ENCODE assay signal across 1 cellular context in the genomic region with DNA sequence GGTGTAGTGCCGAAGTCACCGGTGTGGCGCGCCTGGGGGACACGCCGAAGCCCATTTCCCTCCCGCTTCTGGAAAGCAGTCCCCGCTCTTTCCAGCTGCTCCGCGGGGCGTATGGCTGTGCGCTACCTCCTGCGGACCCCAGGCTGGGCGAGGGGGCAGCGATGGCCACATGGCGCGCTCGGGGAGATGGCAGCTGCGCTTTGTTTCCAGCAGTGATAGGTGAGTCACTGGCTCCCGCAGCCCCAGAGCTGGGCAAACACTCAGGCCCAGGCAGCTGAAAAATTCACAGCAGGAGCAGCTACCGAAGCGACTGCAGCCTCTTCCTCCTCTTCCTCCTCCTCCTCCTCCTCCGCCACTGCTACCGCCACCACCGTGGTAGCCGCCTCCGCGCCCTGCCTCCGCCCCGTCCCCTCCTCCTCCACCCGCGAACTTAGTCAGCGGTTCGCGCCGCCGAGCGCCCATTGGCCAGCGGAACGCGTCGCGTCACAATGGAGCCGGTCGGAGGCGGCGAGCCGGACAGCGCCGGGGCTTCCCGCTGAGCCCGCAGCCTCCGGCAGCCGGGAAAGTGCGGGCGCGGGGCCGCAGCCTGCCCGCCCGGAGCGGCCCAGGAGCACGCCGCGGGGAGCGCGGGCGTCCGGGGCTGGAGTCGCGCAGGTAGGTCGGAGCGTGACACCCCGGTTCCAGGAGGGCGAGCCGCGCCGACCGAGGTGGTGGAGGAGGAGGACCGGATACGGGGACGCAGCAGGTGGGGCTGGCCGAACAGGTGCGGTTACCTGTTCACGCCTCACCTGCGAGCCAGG.
TF ChIP-seq lines count a peak whose summit lies in the region.

A gene (plus strand): TSS at position 461 of the 800 bp plus-strand sequence. CDS start 57,822 bp downstream, outside the sequence.

TF ChIP-seq in K562, 482 proteins besides CTCF, POLR2A, EP300 and RAD21 (continued from another document and continues in another):
- TF ChIP-seq TAF1 (IDR thresholded peaks at IDR 0.05; ENCODE audit: control insufficient read depth, extremely low read depth, insufficient read depth, low read length, severe bottlenecking) (peak; percentile 83), GTF2A2 (tag; IDR thresholded peaks at IDR 0.05) (no peak), POLR2AphosphoS2 (IDR thresholded peaks at IDR 0.05; ENCODE audit: low read length) (no peak; the same call in 1 of the 2 replicates), NCOA1 (IDR thresholded peaks at IDR 0.05; ENCODE audit: low read depth) (0 out of 2 replicates have a peak, but pooled peaks have one; percentile 45), ZBTB1 (CRISPR knock-in tag; IDR thresholded peaks at IDR 0.05; ENCODE audit: borderline replicate concordance, low read depth) (peak; percentile 72), NONO (IDR thresholded peaks at IDR 0.05; ENCODE audit: low read depth in 2 of 2, low read length in 1 of 2) (peak; percentile 65 to 79; a peak in 2 of 4 replicates), ZNF695 (CRISPR knock-in tag; IDR thresholded peaks at IDR 0.05) (no peak), HNRNPUL1 (IDR thresholded peaks at IDR 0.05; ENCODE audit: low read length) (no peak), TAF15 (IDR thresholded peaks at IDR 0.05; ENCODE audit: low read depth, low read length) (no peak), NFE2 (IDR thresholded peaks at IDR 0.05; ENCODE audit: low read depth) (peak; percentile 36), DMBX1 (CRISPR knock-in tag; IDR thresholded peaks at IDR 0.05; ENCODE audit: borderline replicate concordance) (peak; percentile 82), JUN (IDR thresholded peaks at IDR 0.05; ENCODE audit: borderline replicate concordance, low read depth, low read length) (0 out of 2 replicates have a peak, but pooled peaks have one; percentile 49), JUN (CRISPR knock-in tag; IDR thresholded peaks at IDR 0.05; ENCODE audit: borderline replicate concordance) (peak; percentile 98), ESRRA (IDR thresholded peaks at IDR 0.05; ENCODE audit: borderline replicate concordance, low read depth) (no peak), KAT7 (CRISPR knock-in tag; IDR thresholded peaks at IDR 0.05; ENCODE audit: borderline replicate concordance) (peak; percentile 98), RNF2 (IDR thresholded peaks at IDR 0.05) (peak; percentile 73; the same call in 1 of the 2 replicates), ELF2 (CRISPR knock-in tag; IDR thresholded peaks at IDR 0.05) (no peak), SMARCA4 (IDR thresholded peaks at IDR 0.05) (0 out of 2 replicates have a peak, but pooled peaks have one; percentile 15), CC2D1A (IDR thresholded peaks at IDR 0.05) (peak; percentile 16; the same call in 1 of the 2 replicates), SMARCC2 (IDR thresholded peaks at IDR 0.05; ENCODE audit: low read depth) (no peak), ZNF77 (CRISPR knock-in tag; IDR thresholded peaks at IDR 0.05) (no peak), CHD4 (IDR thresholded peaks at IDR 0.05; ENCODE audit: insufficient read depth, insufficient replicate concordance, low read depth, low read length, poor library complexity, severe bottlenecking) (no peak), FOS (IDR thresholded peaks at IDR 0.05; ENCODE audit: extremely low read depth, insufficient read length) (peak; percentile 38), ZNF79 (CRISPR knock-in tag; IDR thresholded peaks at IDR 0.05; ENCODE audit: low read depth) (no peak), PYGO2 (tag; IDR thresholded peaks at IDR 0.05) (no peak), RFX7 (CRISPR knock-in tag; IDR thresholded peaks at IDR 0.05) (no peak), ZNF324 (CRISPR knock-in tag; IDR thresholded peaks at IDR 0.05) (0 out of 2 replicates have a peak, but pooled peaks have one; percentile 46), PCBP2 (IDR thresholded peaks at IDR 0.05; ENCODE audit: low read depth, low read length, poor library complexity, severe bottlenecking) (no peak), MEF2A (IDR thresholded peaks at IDR 0.05; ENCODE audit: control insufficient read depth, low read depth, low read length) (no peak)
- TF ChIP-seq, protein P1, sequence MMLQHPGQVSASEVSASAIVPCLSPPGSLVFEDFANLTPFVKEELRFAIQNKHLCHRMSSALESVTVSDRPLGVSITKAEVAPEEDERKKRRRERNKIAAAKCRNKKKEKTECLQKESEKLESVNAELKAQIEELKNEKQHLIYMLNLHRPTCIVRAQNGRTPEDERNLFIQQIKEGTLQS (IDR thresholded peaks at IDR 0.05), result peak; percentile 58
- TF ChIP-seq, protein P1 (CRISPR knock-in tag; conservative IDR thresholded peaks at IDR 0.05), result 0 out of 2 replicates have a peak, but pooled peaks have one; percentile 71
- TF ChIP-seq, protein P2, sequence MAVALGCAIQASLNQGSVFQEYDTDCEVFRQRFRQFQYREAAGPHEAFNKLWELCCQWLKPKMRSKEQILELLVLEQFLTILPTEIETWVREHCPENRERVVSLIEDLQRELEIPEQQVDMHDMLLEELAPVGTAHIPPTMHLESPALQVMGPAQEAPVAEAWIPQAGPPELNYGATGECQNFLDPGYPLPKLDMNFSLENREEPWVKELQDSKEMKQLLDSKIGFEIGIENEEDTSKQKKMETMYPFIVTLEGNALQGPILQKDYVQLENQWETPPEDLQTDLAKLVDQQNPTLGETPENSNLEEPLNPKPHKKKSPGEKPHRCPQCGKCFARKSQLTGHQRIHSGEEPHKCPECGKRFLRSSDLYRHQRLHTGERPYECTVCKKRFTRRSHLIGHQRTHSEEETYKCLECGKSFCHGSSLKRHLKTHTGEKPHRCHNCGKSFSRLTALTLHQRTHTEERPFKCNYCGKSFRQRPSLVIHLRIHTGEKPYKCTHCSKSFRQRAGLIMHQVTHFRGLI (CRISPR knock-in tag; IDR thresholded peaks at IDR 0.05), result no peak
- TF ChIP-seq, protein P3, sequence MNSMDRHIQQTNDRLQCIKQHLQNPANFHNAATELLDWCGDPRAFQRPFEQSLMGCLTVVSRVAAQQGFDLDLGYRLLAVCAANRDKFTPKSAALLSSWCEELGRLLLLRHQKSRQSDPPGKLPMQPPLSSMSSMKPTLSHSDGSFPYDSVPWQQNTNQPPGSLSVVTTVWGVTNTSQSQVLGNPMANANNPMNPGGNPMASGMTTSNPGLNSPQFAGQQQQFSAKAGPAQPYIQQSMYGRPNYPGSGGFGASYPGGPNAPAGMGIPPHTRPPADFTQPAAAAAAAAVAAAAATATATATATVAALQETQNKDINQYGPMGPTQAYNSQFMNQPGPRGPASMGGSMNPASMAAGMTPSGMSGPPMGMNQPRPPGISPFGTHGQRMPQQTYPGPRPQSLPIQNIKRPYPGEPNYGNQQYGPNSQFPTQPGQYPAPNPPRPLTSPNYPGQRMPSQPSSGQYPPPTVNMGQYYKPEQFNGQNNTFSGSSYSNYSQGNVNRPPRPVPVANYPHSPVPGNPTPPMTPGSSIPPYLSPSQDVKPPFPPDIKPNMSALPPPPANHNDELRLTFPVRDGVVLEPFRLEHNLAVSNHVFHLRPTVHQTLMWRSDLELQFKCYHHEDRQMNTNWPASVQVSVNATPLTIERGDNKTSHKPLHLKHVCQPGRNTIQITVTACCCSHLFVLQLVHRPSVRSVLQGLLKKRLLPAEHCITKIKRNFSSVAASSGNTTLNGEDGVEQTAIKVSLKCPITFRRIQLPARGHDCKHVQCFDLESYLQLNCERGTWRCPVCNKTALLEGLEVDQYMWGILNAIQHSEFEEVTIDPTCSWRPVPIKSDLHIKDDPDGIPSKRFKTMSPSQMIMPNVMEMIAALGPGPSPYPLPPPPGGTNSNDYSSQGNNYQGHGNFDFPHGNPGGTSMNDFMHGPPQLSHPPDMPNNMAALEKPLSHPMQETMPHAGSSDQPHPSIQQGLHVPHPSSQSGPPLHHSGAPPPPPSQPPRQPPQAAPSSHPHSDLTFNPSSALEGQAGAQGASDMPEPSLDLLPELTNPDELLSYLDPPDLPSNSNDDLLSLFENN (IDR thresholded peaks at IDR 0.05; ENCODE audit: low read depth in 2 of 2, low read length in 2 of 2), result no peak
- TF ChIP-seq, protein P4, sequence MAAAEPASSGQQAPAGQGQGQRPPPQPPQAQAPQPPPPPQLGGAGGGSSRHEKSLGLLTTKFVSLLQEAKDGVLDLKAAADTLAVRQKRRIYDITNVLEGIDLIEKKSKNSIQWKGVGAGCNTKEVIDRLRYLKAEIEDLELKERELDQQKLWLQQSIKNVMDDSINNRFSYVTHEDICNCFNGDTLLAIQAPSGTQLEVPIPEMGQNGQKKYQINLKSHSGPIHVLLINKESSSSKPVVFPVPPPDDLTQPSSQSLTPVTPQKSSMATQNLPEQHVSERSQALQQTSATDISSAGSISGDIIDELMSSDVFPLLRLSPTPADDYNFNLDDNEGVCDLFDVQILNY (CRISPR knock-in tag; IDR thresholded peaks at IDR 0.05), result no peak; the same call in none of the 2 replicates
- TF ChIP-seq, protein P5, sequence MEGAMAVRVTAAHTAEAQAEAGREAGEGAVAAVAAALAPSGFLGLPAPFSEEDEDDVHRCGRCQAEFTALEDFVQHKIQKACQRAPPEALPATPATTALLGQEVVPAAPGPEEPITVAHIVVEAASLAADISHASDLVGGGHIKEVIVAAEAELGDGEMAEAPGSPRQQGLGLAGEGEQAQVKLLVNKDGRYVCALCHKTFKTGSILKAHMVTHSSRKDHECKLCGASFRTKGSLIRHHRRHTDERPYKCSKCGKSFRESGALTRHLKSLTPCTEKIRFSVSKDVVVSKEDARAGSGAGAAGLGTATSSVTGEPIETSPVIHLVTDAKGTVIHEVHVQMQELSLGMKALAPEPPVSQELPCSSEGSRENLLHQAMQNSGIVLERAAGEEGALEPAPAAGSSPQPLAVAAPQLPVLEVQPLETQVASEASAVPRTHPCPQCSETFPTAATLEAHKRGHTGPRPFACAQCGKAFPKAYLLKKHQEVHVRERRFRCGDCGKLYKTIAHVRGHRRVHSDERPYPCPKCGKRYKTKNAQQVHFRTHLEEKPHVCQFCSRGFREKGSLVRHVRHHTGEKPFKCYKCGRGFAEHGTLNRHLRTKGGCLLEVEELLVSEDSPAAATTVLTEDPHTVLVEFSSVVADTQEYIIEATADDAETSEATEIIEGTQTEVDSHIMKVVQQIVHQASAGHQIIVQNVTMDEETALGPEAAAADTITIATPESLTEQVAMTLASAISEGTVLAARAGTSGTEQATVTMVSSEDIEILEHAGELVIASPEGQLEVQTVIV (CRISPR knock-in tag; IDR thresholded peaks at IDR 0.05; ENCODE audit: borderline replicate concordance), result no peak
- TF ChIP-seq, protein P6, sequence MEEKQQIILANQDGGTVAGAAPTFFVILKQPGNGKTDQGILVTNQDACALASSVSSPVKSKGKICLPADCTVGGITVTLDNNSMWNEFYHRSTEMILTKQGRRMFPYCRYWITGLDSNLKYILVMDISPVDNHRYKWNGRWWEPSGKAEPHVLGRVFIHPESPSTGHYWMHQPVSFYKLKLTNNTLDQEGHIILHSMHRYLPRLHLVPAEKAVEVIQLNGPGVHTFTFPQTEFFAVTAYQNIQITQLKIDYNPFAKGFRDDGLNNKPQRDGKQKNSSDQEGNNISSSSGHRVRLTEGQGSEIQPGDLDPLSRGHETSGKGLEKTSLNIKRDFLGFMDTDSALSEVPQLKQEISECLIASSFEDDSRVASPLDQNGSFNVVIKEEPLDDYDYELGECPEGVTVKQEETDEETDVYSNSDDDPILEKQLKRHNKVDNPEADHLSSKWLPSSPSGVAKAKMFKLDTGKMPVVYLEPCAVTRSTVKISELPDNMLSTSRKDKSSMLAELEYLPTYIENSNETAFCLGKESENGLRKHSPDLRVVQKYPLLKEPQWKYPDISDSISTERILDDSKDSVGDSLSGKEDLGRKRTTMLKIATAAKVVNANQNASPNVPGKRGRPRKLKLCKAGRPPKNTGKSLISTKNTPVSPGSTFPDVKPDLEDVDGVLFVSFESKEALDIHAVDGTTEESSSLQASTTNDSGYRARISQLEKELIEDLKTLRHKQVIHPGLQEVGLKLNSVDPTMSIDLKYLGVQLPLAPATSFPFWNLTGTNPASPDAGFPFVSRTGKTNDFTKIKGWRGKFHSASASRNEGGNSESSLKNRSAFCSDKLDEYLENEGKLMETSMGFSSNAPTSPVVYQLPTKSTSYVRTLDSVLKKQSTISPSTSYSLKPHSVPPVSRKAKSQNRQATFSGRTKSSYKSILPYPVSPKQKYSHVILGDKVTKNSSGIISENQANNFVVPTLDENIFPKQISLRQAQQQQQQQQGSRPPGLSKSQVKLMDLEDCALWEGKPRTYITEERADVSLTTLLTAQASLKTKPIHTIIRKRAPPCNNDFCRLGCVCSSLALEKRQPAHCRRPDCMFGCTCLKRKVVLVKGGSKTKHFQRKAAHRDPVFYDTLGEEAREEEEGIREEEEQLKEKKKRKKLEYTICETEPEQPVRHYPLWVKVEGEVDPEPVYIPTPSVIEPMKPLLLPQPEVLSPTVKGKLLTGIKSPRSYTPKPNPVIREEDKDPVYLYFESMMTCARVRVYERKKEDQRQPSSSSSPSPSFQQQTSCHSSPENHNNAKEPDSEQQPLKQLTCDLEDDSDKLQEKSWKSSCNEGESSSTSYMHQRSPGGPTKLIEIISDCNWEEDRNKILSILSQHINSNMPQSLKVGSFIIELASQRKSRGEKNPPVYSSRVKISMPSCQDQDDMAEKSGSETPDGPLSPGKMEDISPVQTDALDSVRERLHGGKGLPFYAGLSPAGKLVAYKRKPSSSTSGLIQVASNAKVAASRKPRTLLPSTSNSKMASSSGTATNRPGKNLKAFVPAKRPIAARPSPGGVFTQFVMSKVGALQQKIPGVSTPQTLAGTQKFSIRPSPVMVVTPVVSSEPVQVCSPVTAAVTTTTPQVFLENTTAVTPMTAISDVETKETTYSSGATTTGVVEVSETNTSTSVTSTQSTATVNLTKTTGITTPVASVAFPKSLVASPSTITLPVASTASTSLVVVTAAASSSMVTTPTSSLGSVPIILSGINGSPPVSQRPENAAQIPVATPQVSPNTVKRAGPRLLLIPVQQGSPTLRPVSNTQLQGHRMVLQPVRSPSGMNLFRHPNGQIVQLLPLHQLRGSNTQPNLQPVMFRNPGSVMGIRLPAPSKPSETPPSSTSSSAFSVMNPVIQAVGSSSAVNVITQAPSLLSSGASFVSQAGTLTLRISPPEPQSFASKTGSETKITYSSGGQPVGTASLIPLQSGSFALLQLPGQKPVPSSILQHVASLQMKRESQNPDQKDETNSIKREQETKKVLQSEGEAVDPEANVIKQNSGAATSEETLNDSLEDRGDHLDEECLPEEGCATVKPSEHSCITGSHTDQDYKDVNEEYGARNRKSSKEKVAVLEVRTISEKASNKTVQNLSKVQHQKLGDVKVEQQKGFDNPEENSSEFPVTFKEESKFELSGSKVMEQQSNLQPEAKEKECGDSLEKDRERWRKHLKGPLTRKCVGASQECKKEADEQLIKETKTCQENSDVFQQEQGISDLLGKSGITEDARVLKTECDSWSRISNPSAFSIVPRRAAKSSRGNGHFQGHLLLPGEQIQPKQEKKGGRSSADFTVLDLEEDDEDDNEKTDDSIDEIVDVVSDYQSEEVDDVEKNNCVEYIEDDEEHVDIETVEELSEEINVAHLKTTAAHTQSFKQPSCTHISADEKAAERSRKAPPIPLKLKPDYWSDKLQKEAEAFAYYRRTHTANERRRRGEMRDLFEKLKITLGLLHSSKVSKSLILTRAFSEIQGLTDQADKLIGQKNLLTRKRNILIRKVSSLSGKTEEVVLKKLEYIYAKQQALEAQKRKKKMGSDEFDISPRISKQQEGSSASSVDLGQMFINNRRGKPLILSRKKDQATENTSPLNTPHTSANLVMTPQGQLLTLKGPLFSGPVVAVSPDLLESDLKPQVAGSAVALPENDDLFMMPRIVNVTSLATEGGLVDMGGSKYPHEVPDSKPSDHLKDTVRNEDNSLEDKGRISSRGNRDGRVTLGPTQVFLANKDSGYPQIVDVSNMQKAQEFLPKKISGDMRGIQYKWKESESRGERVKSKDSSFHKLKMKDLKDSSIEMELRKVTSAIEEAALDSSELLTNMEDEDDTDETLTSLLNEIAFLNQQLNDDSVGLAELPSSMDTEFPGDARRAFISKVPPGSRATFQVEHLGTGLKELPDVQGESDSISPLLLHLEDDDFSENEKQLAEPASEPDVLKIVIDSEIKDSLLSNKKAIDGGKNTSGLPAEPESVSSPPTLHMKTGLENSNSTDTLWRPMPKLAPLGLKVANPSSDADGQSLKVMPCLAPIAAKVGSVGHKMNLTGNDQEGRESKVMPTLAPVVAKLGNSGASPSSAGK (IDR thresholded peaks at IDR 0.05), result no peak; the same call in 1 of the 2 replicates
